15 cellular contexts compared by ENCODE assay signal in the genomic region with DNA sequence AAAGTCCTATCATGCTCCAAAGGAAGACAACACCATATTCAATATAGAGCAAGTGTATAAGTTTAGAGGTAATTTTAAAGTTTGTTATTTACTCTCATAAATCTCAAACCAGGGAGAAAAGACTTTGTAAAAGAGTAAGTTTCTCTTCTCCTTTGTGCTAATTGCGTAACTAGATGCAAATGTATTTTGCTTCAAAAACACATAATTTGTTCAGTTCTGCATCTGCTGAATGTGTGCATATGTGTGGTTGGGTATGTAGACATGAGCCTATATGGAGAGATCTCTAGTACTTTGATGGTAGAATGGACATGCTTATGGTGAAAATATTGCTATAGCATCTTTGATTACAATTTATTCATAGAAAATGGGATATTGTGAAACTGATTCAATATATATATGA.
"Had no signal": no experiment of that assay in that cellular context is flagged by ENCODE, and none has a peak within 500 bp of the region (broad histone marks: within the 10 kb centered on the region; RNA-seq: fewer than 3 reads in every experiment).

No MANE protein-coding gene starts in this region.

- ATAC-seq: activated naive CD4-positive, alpha-beta T cell treated with anti-CD3 and anti-CD28 coated beads, Interleukin-2, amount 50 U/mL, for 72 hours; activated T-cell treated with anti-CD3 and anti-CD28 coated beads, Interleukin-2, amount 50 U/mL, for 72 hours; left ventricle myocardium superior; natural killer cell had no signal

- DNase-seq: activated B cell treated with CpG ODN at 0.5 μM for 24 hours; activated CD4-positive, alpha-beta T cell treated with anti-CD3 and anti-CD28 coated beads for 48 hours; activated CD8-positive, alpha-beta memory T cell treated with anti-CD3 and anti-CD28 coated beads, Interleukin-2, amount 50 U/mL, for 48 hours; activated gamma-delta T cell; activated T-cell treated with anti-CD3 and anti-CD28 coated beads, Interleukin-2, amount 50 U/mL, for 72 hours; amygdala; cortex of kidney; effector CD4-positive, alpha-beta T cell; hippocampal formation; kidney; left ventricle myocardium superior; natural killer cell; stimulated activated CD4-positive, alpha-beta T cell treated with anti-CD3 and anti-CD28 coated beads, Interleukin-12 subunit alpha, Interleukin-12 subunit beta, amount 100 ng/mL, for 4 hours; stimulated activated CD4-positive, alpha-beta T cell treated with anti-CD3 and anti-CD28 coated beads, Interleukin-2, amount 100 ng/mL, for 24 hours had no signal
